ENCODE assay signal across 1 cellular context in genomic region chr4:143381171-143382118, GRCh38.
TF ChIP-seq lines count a peak whose summit lies in the region.

No MANE protein-coding gene starts in this region.

TF ChIP-seq in WTC11, 78 proteins besides CTCF, POLR2A, EP300 and RAD21 (continued from another document):
- TF ChIP-seq E2F4 (CRISPR knock-in tag; IDR thresholded peaks at IDR 0.05; ENCODE audit: borderline replicate concordance, low read depth), result no peak
